Comparison of ENCODE assay signal across 15 cellular contexts in genomic region chr14:67068246-67068645, GRCh38.
"Had no signal": no experiment of that assay in that cellular context is flagged by ENCODE, and none has a peak within 500 bp of the region (broad histone marks: within the 10 kb centered on the region; RNA-seq: fewer than 3 reads in every experiment).

No MANE protein-coding gene starts in this region.

- H3K4me1 Mint-ChIP-seq: neural progenitor cell had no signal

- H3K9ac ChIP-seq: neural progenitor cell had no signal

- H3K27me3 Mint-ChIP-seq: stimulated activated naive CD8-positive, alpha-beta T cell treated with anti-CD3 and anti-CD28 coated beads, Interleukin-15, amount 100 ng/mL, for 72 hours had no signal

- H3K4me3 Mint-ChIP-seq: immature natural killer cell; neural progenitor cell; stimulated activated naive CD8-positive, alpha-beta T cell treated with anti-CD3 and anti-CD28 coated beads, Interleukin-15, amount 100 ng/mL, for 72 hours had no signal

- DNase-seq: activated CD4-positive, alpha-beta T cell treated with anti-CD3 and anti-CD28 coated beads, Interleukin-2, amount 50 U/mL, for 1 hour; activated CD4-positive, CD25-positive, alpha-beta regulatory T cell; activated naive CD4-positive, alpha-beta T cell; activated T-cell treated with anti-CD3 and anti-CD28 coated beads for 4 hours; aorta; esophagus squamous epithelium; foreskin melanocyte; immature natural killer cell; spleen; stimulated activated naive CD8-positive, alpha-beta T cell treated with anti-CD3 and anti-CD28 coated beads, Interleukin-15, amount 100 ng/mL, for 72 hours; T-helper 2 cell; testis had no signal

- H3K27ac ChIP-seq: esophagus squamous epithelium, neural progenitor cell, spleen, testis, upper lobe of left lung had no signal

- H3K27me3 ChIP-seq: esophagus squamous epithelium, neural progenitor cell, spleen, testis, upper lobe of left lung had no signal

- H3K4me1 ChIP-seq: esophagus squamous epithelium, neural progenitor cell, upper lobe of left lung had no signal

- ATAC-seq: sciatic nerve; stimulated activated naive CD8-positive, alpha-beta T cell treated with anti-CD3 and anti-CD28 coated beads, Interleukin-15, amount 100 ng/mL, for 72 hours had no signal

- H3K36me3 ChIP-seq: neural progenitor cell, spleen, upper lobe of left lung had no signal

- H3K9me3 ChIP-seq: esophagus squamous epithelium, testis, upper lobe of left lung had no signal

- H3K27ac Mint-ChIP-seq: immature natural killer cell; neural progenitor cell; stimulated activated naive CD8-positive, alpha-beta T cell treated with anti-CD3 and anti-CD28 coated beads, Interleukin-15, amount 100 ng/mL, for 72 hours had no signal

- H2AFZ ChIP-seq: neural progenitor cell had no signal

- H3K4me3 ChIP-seq: esophagus squamous epithelium, neural progenitor cell, spleen, testis, upper lobe of left lung had no signal
